Comparison of ENCODE assay signal across 10 cellular contexts in genomic region chr2:144237845-144238637, GRCh38.
DNase-seq lines count a peak whose midpoint lies in the region; ATAC-seq and TF ChIP-seq lines count a peak whose summit lies in the region.
"Had no signal": no experiment of that assay in that cellular context is flagged by ENCODE, and none has a peak within 500 bp of the region (broad histone marks: within the 10 kb centered on the region; RNA-seq: fewer than 3 reads in every experiment).

No MANE protein-coding gene starts in this region.

- no peak overlapping the region for H3K4me3 Mint-ChIP-seq in activated CD8-positive, alpha-beta T cell treated with anti-CD3 and anti-CD28 coated beads for 36 hours
- no peak overlapping the region for H3K4me3 Mint-ChIP-seq in activated CD8-positive, alpha-beta T cell treated with anti-CD3 and anti-CD28 coated beads, Interleukin-2, amount 10 ng/mL, durations not matched to agents 7 days and 5 days
- no peak overlapping the region for H3K4me3 Mint-ChIP-seq in stimulated activated memory B cell treated with anti-CD40 and anti-IgM and Interleukin-4, amounts not matched to agents 10 μg/mL and 1 μg/mL and 100 μg/mL, for 72 hours

- H3K9me3 Mint-ChIP-seq in activated CD8-positive, alpha-beta T cell treated with anti-CD3 and anti-CD28 coated beads for 36 hours, result no peaks in the 10 kb centered on the region
- H3K9me3 Mint-ChIP-seq in activated CD8-positive, alpha-beta T cell treated with anti-CD3 and anti-CD28 coated beads, Interleukin-2, amount 10 ng/mL, durations not matched to agents 7 days and 5 days (ENCODE audit: insufficient read depth), result no peaks in the 10 kb centered on the region
- H3K9me3 Mint-ChIP-seq in stimulated activated memory B cell treated with anti-CD40 and anti-IgM and Interleukin-4, amounts not matched to agents 10 μg/mL and 1 μg/mL and 100 μg/mL, for 72 hours, result peaks cover 5% of the 10 kb centered on the region

- TF ChIP-seq CTCF in activated CD8-positive, alpha-beta T cell treated with anti-CD3 and anti-CD28 coated beads for 36 hours (IDR thresholded peaks at IDR 0.05), result no peak

- no peak for ATAC-seq in activated CD8-positive, alpha-beta T cell treated with anti-CD3 and anti-CD28 coated beads for 36 hours
- ATAC-seq in activated CD8-positive, alpha-beta T cell treated with anti-CD3 and anti-CD28 coated beads, Interleukin-2, amount 10 ng/mL, durations not matched to agents 7 days and 5 days, result no peak
- no peak for ATAC-seq in stimulated activated memory B cell treated with anti-CD40 and anti-IgM and Interleukin-4, amounts not matched to agents 10 μg/mL and 1 μg/mL and 100 μg/mL, for 72 hours
- ATAC-seq in GM18873 (IDR thresholded peaks at IDR 0.05; ENCODE audit: low FRiP score, unreplicated experiment), result no peak
- no peak for ATAC-seq in HG02798 (IDR thresholded peaks at IDR 0.05; ENCODE audit: poor library complexity, unreplicated experiment)

- POLR2A ChIA-PET in activated CD8-positive, alpha-beta T cell treated with anti-CD3 and anti-CD28 coated beads for 36 hours (lab: Charles Lee), result interaction anchor here (0.7 to 2.7 kb wide), 3 partner anchors 11 to 33 kb away, joined by 3 to 7 read pairs (median 3); no protein-coding TSS in a partner anchor
- POLR2A ChIA-PET in activated CD8-positive, alpha-beta T cell treated with anti-CD3 and anti-CD28 coated beads, Interleukin-2, amount 10 ng/mL, durations not matched to agents 7 days and 5 days (lab: Charles Lee), result no interaction called here

- intact Hi-C loops in activated CD8-positive, alpha-beta T cell treated with anti-CD3 and anti-CD28 coated beads for 36 hours (cut with micrococcal nuclease), result loop anchor here (5.0 to 10.0 kb wide), 2 partner anchors 89 to 277 kb away; no protein-coding TSS in a partner anchor

- no peak for DNase-seq in activated CD8-positive, alpha-beta T cell treated with anti-CD3 and anti-CD28 coated beads for 36 hours
- no peak for DNase-seq in activated CD8-positive, alpha-beta T cell treated with anti-CD3 and anti-CD28 coated beads, Interleukin-2, amount 10 ng/mL, durations not matched to agents 7 days and 5 days
- peak; percentile 56 for DNase-seq in NCI-H345 treated with DMSO at 0.1 percent for 48 hours (lab: John Stamatoyannopoulos, UW; ENCODE audit: unreplicated experiment)
- DNase-seq in cerebellar cortex (ENCODE audit: low spot score), result peak; percentile 3
- no peak for DNase-seq in activated CD8-positive, alpha-beta memory T cell treated with anti-CD3 and anti-CD28 coated beads, Interleukin-2, amount 50 U/mL, for 48 hours
- DNase-seq: activated naive CD4-positive, alpha-beta T cell; retina had no signal

- no peaks in the 10 kb centered on the region for H3K27me3 Mint-ChIP-seq in activated CD8-positive, alpha-beta T cell treated with anti-CD3 and anti-CD28 coated beads for 36 hours
- no peaks in the 10 kb centered on the region for H3K27me3 Mint-ChIP-seq in activated CD8-positive, alpha-beta T cell treated with anti-CD3 and anti-CD28 coated beads, Interleukin-2, amount 10 ng/mL, durations not matched to agents 7 days and 5 days (ENCODE audit: low read depth)
- H3K27me3 Mint-ChIP-seq in stimulated activated memory B cell treated with anti-CD40 and anti-IgM and Interleukin-4, amounts not matched to agents 10 μg/mL and 1 μg/mL and 100 μg/mL, for 72 hours, result no peaks in the 10 kb centered on the region

- peaks cover 13% of the 10 kb centered on the region for H3K36me3 Mint-ChIP-seq in activated CD8-positive, alpha-beta T cell treated with anti-CD3 and anti-CD28 coated beads for 36 hours (ENCODE audit: low read depth)
- H3K36me3 Mint-ChIP-seq in activated CD8-positive, alpha-beta T cell treated with anti-CD3 and anti-CD28 coated beads, Interleukin-2, amount 10 ng/mL, durations not matched to agents 7 days and 5 days (ENCODE audit: low read depth), result peaks cover 12% of the 10 kb centered on the region
- peaks cover 9% of the 10 kb centered on the region for H3K36me3 Mint-ChIP-seq in stimulated activated memory B cell treated with anti-CD40 and anti-IgM and Interleukin-4, amounts not matched to agents 10 μg/mL and 1 μg/mL and 100 μg/mL, for 72 hours

- CTCF ChIA-PET in activated CD8-positive, alpha-beta T cell treated with anti-CD3 and anti-CD28 coated beads for 36 hours (lab: Charles Lee), result interaction anchor here (1.1 to 1.5 kb wide), 2 partner anchors 13 to 73 kb away, joined by 3 read pairs; no protein-coding TSS in a partner anchor
- CTCF ChIA-PET in activated CD8-positive, alpha-beta T cell treated with anti-CD3 and anti-CD28 coated beads, Interleukin-2, amount 10 ng/mL, durations not matched to agents 7 days and 5 days (lab: Charles Lee), result interaction anchor here (1.1 to 1.3 kb wide), 2 partner anchors 36 to 54 kb away, joined by 3 to 4 read pairs; no protein-coding TSS in a partner anchor

- peaks cover 79% of the 10 kb centered on the region for H3K4me1 Mint-ChIP-seq in activated CD8-positive, alpha-beta T cell treated with anti-CD3 and anti-CD28 coated beads for 36 hours (ENCODE audit: low read depth)
- H3K4me1 Mint-ChIP-seq in activated CD8-positive, alpha-beta T cell treated with anti-CD3 and anti-CD28 coated beads, Interleukin-2, amount 10 ng/mL, durations not matched to agents 7 days and 5 days (ENCODE audit: low read depth), result peaks cover 73% of the 10 kb centered on the region
- H3K4me1 Mint-ChIP-seq in stimulated activated memory B cell treated with anti-CD40 and anti-IgM and Interleukin-4, amounts not matched to agents 10 μg/mL and 1 μg/mL and 100 μg/mL, for 72 hours, result peaks cover 83% of the 10 kb centered on the region

- peak overlapping the region; percentile 53 for H3K27ac Mint-ChIP-seq in activated CD8-positive, alpha-beta T cell treated with anti-CD3 and anti-CD28 coated beads for 36 hours
- no peak overlapping the region for H3K27ac Mint-ChIP-seq in activated CD8-positive, alpha-beta T cell treated with anti-CD3 and anti-CD28 coated beads, Interleukin-2, amount 10 ng/mL, durations not matched to agents 7 days and 5 days
- peak overlapping the region; percentile 90 for H3K27ac Mint-ChIP-seq in stimulated activated memory B cell treated with anti-CD40 and anti-IgM and Interleukin-4, amounts not matched to agents 10 μg/mL and 1 μg/mL and 100 μg/mL, for 72 hours

Comparison
In these comparisons a context has a peak if more than half of its experiments do, and no peak if none do; other contexts are left out.
1. DNase-seq: peak in NCI-H345 treated with DMSO at 0.1 percent for 48 hours (single experiment) and cerebellar cortex (single experiment); none in activated CD8-positive, alpha-beta T cell treated with anti-CD3 and anti-CD28 coated beads for 36 hours (single experiment), activated CD8-positive, alpha-beta T cell treated with anti-CD3 and anti-CD28 coated beads, Interleukin-2, amount 10 ng/mL, durations not matched to agents 7 days and 5 days (single experiment) and activated CD8-positive, alpha-beta memory T cell treated with anti-CD3 and anti-CD28 coated beads, Interleukin-2, amount 50 U/mL, for 48 hours (single experiment).